Comparison of ENCODE assay signal across 8 cellular contexts in genomic region chr17:51258756-51259573, GRCh38. TPM values are rescaled to one million over a fixed set of nuclear protein-coding genes. Genes with fewer than 3 reads are reported as not detected.
DNase-seq lines count a peak whose midpoint lies in the region; ATAC-seq and TF ChIP-seq lines count a peak whose summit lies in the region.

No MANE protein-coding gene starts in this region.

- intact Hi-C loops in uterus (cut with DNase I; ENCODE audit: low total_unique reads) = no loop called here

- H3K27ac ChIP-seq in ACC112 (ENCODE audit: low read depth, low read length) (peak overlapping the region; percentile 98; the same call in 1 of the 2 replicates), SJSA1 (no peak overlapping the region), muscle layer of colon (ENCODE audit: low read depth, low read length) (peak overlapping the region; percentile 99), uterus (peak overlapping the region; percentile 97 to 99)

- no peak for TF ChIP-seq POLR2A in uterus (IDR thresholded peaks at IDR 0.05)

- no peak for ATAC-seq in effector memory CD8-positive, alpha-beta T cell (replicated peaks)
- ATAC-seq in HG03025 (IDR thresholded peaks at IDR 0.05; ENCODE audit: low FRiP score, unreplicated experiment) = no peak

- peaks cover 87% of the 10 kb centered on the region for H3K79me2 ChIP-seq in ACC112 (ENCODE audit: control insufficient read depth, insufficient read depth, low read length, unreplicated experiment)

- peak overlapping the region; percentile 96 to 98 for H3K27ac Mint-ChIP-seq in effector memory CD8-positive, alpha-beta T cell

- H3K36me3 Mint-ChIP-seq in effector memory CD8-positive, alpha-beta T cell (ENCODE audit: insufficient read depth) = peaks cover 50% of the 10 kb centered on the region

- peaks cover 32 to 59% of the 10 kb centered on the region in 2 donors for H3K4me1 Mint-ChIP-seq in effector memory CD8-positive, alpha-beta T cell (ENCODE audit: low read depth in 2 of 2)

- TF ChIP-seq CTCF in GM12865 (IDR thresholded peaks at IDR 0.05; ENCODE audit: insufficient read depth, low read depth, low read length, missing control alignments) = no peak
- TF ChIP-seq CTCF in uterus (IDR thresholded peaks at IDR 0.05) = no peak

- H3K9me3 Mint-ChIP-seq in effector memory CD8-positive, alpha-beta T cell = no peaks in the 10 kb centered on the region

- no peaks in the 10 kb centered on the region; the same call in 1 of the 2 replicates for H3K9me3 ChIP-seq in SJSA1 (replicated peaks)
- no peaks in the 10 kb centered on the region for H3K9me3 ChIP-seq in muscle layer of colon (ENCODE audit: low read length)
- no peaks in the 10 kb centered on the region for H3K9me3 ChIP-seq in uterus

- H3K4me3 Mint-ChIP-seq in effector memory CD8-positive, alpha-beta T cell = peak overlapping the region; percentile 82 to 88

- H2AFZ ChIP-seq in ACC112 (ENCODE audit: low read length, unreplicated experiment) = peak overlapping the region; percentile 17

- H3K27me3 Mint-ChIP-seq in effector memory CD8-positive, alpha-beta T cell = no peaks in the 10 kb centered on the region

- H3K27me3 ChIP-seq in ACC112 (ENCODE audit: insufficient read depth, low read length) (no peaks in the 10 kb centered on the region), SJSA1 (replicated peaks) (no peaks in the 10 kb centered on the region), muscle layer of colon (ENCODE audit: control insufficient read depth in 1 of 2, insufficient read depth in 2 of 2, low read length in 2 of 2) (no peaks in the 10 kb centered on the region), uterus (no peaks in the 10 kb centered on the region)

- peak; percentile 20 for DNase-seq in GM12865 (ENCODE audit: low read depth)
- no peak for DNase-seq in SJSA1 (ENCODE audit: low read depth in 1 of 2, low spot score in 2 of 2)
- DNase-seq in effector memory CD8-positive, alpha-beta T cell = no peak
- DNase-seq in uterus = peak; percentile 16 to 23
- DNase-seq in NCI-H2171 treated with DMSO at 0.1 percent for 48 hours (lab: John Stamatoyannopoulos, UW) = no peak

- peaks cover 35% of the 10 kb centered on the region for H3K4me1 ChIP-seq in ACC112 (ENCODE audit: control insufficient read depth, insufficient read depth, low read length, unreplicated experiment)
- H3K4me1 ChIP-seq in SJSA1 (replicated peaks) = peaks cover 22% of the 10 kb centered on the region
- peaks cover 29% of the 10 kb centered on the region for H3K4me1 ChIP-seq in muscle layer of colon (ENCODE audit: insufficient read depth, low read length)
- peaks cover 0 to 10% of the 10 kb centered on the region in 2 donors for H3K4me1 ChIP-seq in uterus

- H3K4me3 ChIP-seq in ACC112 (ENCODE audit: low read depth, low read length) = peak overlapping the region; percentile 94
- H3K4me3 ChIP-seq in GM12865 (ENCODE audit: low read depth, low read length) = peak overlapping the region; percentile 99
- peak overlapping the region; percentile 93 for H3K4me3 ChIP-seq in SJSA1
- H3K4me3 ChIP-seq in muscle layer of colon (ENCODE audit: low read depth in 1 of 2, low read length in 2 of 2) = peak overlapping the region; percentile 77 to 90
- peak overlapping the region; percentile 87 to 100 for H3K4me3 ChIP-seq in uterus

- H3K36me3 ChIP-seq in ACC112 (ENCODE audit: insufficient read depth, low read length) (peaks cover 12% of the 10 kb centered on the region), SJSA1 (peaks cover 45% of the 10 kb centered on the region), muscle layer of colon (ENCODE audit: insufficient read depth, low read length) (peaks cover 13% of the 10 kb centered on the region), uterus (no peaks in the 10 kb centered on the region)

- peak overlapping the region; percentile 67 for H3K9ac ChIP-seq in muscle layer of colon (ENCODE audit: low read length)

RNA-seq across cellular contexts. Expression of gene MBTD1, which starts 0.9 kb away (rescaled TPM):
- 7.4 and 11.3 TPM in 2 replicates for total RNA-seq in SJSA1 (2014; rRNA removed; shearing (Covaris generic))
- 10 to 100 TPM; 13.6 to 60.9 (median 30.5) TPM for total RNA-seq in uterus

RNA-seq across cellular contexts. Expression of gene UTP18, which starts 1.4 kb away (rescaled TPM):
- 90.7 and 95.1 TPM in 2 replicates for total RNA-seq in SJSA1 (2014; rRNA removed; shearing (Covaris generic))
- 10 to 100 TPM; 12.8 to 44.9 (median 25.7) TPM for total RNA-seq in uterus

Comparison
In these comparisons a context has a peak if more than half of its experiments do, and no peak if none do; other contexts are left out.
1. DNase-seq: peak in GM12865 (single experiment) and uterus (2 of 2); none in SJSA1 (0 of 2), effector memory CD8-positive, alpha-beta T cell (0 of 3) and NCI-H2171 treated with DMSO at 0.1 percent for 48 hours (single experiment).
2. Peak in every context shown above with its lines, with median percentiles within 50 percentile points of each other: H3K4me3 ChIP-seq.